Comparison of ENCODE assay signal across 8 cellular contexts in genomic region chr3:171459130-171459941, GRCh38. TPM values are rescaled to one million over a fixed set of nuclear protein-coding genes. Genes with fewer than 3 reads are reported as not detected.
DNase-seq lines count a peak whose midpoint lies in the region; ATAC-seq and TF ChIP-seq lines count a peak whose summit lies in the region.

No MANE protein-coding gene starts in this region.

- DNase-seq in AG20443 (ENCODE audit: low spot score) (peak; percentile 11), HFFc6 (no peak), SK-N-DZ (ENCODE audit: low spot score) (peak; percentile 29), adrenal gland (peak in 6 of 7 donors; percentile 7 to 55 (median 24)), right cardiac atrium (peak; percentile 16 to 64 (median 64)), putamen (ENCODE audit: low spot score) (peak; percentile 52)

- intact Hi-C loops in adrenal gland (cut with DNase I) (no loop called here), right cardiac atrium (cut with DNase I) (loop anchor here in 2 of 4 donors (10.0 kb wide), 2 partner anchors 135 to 275 kb away; no protein-coding TSS in a partner anchor)

- no peaks in the 10 kb centered on the region for H3K9me3 Mint-ChIP-seq in HFFc6

- no peak for TF ChIP-seq CTCF in HFFc6 (IDR thresholded peaks at IDR 0.05)
- no peak for TF ChIP-seq CTCF in adrenal gland (IDR thresholded peaks at IDR 0.05)

- peak overlapping the region; percentile 67 for H3K27ac Mint-ChIP-seq in HFFc6

- no peak for TF ChIP-seq POLR2A in adrenal gland (IDR thresholded peaks at IDR 0.05)

- no peaks in the 10 kb centered on the region; the same call in 1 of the 2 replicates for H3K27me3 Mint-ChIP-seq in HFFc6 (ENCODE audit: insufficient read depth)

- H3K27ac ChIP-seq in adrenal gland (peak overlapping the region in 2 of 5 donors; percentile 39 to 62), right cardiac atrium (ENCODE audit: low read length) (no peak overlapping the region)

- H3K4me1 Mint-ChIP-seq in HFFc6 (ENCODE audit: low read depth), result peaks cover 49% of the 10 kb centered on the region

- peak overlapping the region; percentile 91 for H3K4me3 Mint-ChIP-seq in HFFc6

- 1% methylated on average over 28 to 36 of the region's 36 CpGs for WGBS in adrenal gland, 4 donors
- WGBS in right cardiac atrium, result under 1% methylated on average over 36 of the region's 36 CpGs

- H3K4me1 ChIP-seq in adrenal gland (replicated peaks in 1 of 2) (peaks cover 0 to 9% of the 10 kb centered on the region in 2 donors), right cardiac atrium (ENCODE audit: control insufficient read depth, insufficient read depth, low read length) (peaks cover 3% of the 10 kb centered on the region)

- peak; percentile 18 to 61 for ATAC-seq in right cardiac atrium
- ATAC-seq in GM19328 (IDR thresholded peaks at IDR 0.05; ENCODE audit: unreplicated experiment), result no peak
- ATAC-seq in GM19397 (IDR thresholded peaks at IDR 0.05; ENCODE audit: unreplicated experiment), result no peak

- peak overlapping the region in 2 of 4 donors; percentile 36 to 84 for H3K4me3 ChIP-seq in adrenal gland
- peak overlapping the region; percentile 70 for H3K4me3 ChIP-seq in right cardiac atrium (ENCODE audit: low read length)

- H3K36me3 Mint-ChIP-seq in HFFc6 (ENCODE audit: low read depth), result no peaks in the 10 kb centered on the region

- H3K36me3 ChIP-seq in adrenal gland (replicated peaks in 1 of 2), result no peaks in the 10 kb centered on the region

- H3K9me3 ChIP-seq in adrenal gland (replicated peaks in 1 of 3), result no peaks in the 10 kb centered on the region
- no peaks in the 10 kb centered on the region for H3K9me3 ChIP-seq in right cardiac atrium (ENCODE audit: control insufficient read depth, low read length)

- H3K27me3 ChIP-seq in adrenal gland, result no peaks in the 10 kb centered on the region
- no peaks in the 10 kb centered on the region for H3K27me3 ChIP-seq in right cardiac atrium (ENCODE audit: control insufficient read depth, insufficient read depth)

RNA-seq across cellular contexts. Expression of gene TNIK, which starts 0.9 kb away (rescaled TPM):
- 10 to 100 TPM; 10.6 to 17.2 (median 11.8) TPM for total RNA-seq in HFFc6 (2021; fragmentation: NEBNext Ultra II Directional; extraction: Animal tissue kit (Norgen Biotek cat#: 25700))
- 6.5 and 6.7 TPM in 2 replicates for polyA plus RNA-seq in SK-N-DZ (2014; cell fraction: cytosol; rRNA removed)
- 5.9 and 6.8 TPM in 2 replicates for polyA plus RNA-seq in SK-N-DZ (2014; cell fraction: nucleus; rRNA removed)
- total RNA-seq in adrenal gland (10 to 100 TPM in 5 of 8 donors, 1 to 10 TPM in 3; 5.5 to 28.6 (median 14.7) TPM), right cardiac atrium (10 to 100 TPM; 17.1 to 27.4 (median 22.8) TPM)
- polyA plus RNA-seq in adrenal gland (1 to 10 TPM; 4.9 to 8.0 (median 6.9) TPM), right cardiac atrium (8.1 TPM)

Comparison
In these comparisons a context has a peak if more than half of its experiments do, and no peak if none do; other contexts are left out.
1. ATAC-seq: peak in right cardiac atrium (2 of 2); none in GM19328 (single experiment) and GM19397 (single experiment).